ENCODE assay signal across 17 cellular contexts in the genomic region with DNA sequence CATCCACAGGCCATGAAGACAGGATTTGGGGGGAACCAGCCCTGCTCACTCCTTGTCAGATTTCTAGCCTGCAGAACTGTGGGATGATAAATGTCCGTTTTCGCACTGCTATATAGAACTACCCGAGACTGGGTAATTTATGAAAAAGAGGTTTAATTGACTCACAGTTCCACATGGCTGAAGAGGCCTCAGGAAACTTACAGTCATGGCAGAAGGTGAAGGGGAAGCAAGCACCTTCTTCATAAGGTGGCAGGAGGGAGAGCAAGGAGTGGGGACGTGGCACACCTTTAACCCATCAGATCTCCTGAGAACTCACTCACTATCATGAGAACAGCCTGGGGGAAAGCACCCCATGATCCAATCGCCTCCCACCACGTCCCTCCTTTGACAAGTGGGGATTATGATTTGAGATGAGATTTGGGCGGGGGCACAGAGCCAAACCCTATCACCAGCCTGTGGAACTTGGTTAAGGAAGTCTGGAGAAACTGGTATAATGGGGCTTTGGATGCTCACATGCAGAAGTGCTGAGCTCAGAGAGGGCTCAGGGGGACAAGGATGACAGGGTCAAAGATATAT. TPM values are rescaled to one million over a fixed set of nuclear protein-coding genes. Genes with fewer than 3 reads are reported as not detected.
"Had no signal": no experiment of that assay in that cellular context is flagged by ENCODE, and none has a peak within 500 bp of the region (broad histone marks: within the 10 kb centered on the region; RNA-seq: fewer than 3 reads in every experiment).

No MANE protein-coding gene starts in this region.

- H3K4me3 Mint-ChIP-seq: activated B cell treated with CpG ODN at 0.5 μM for 24 hours; dendritic cell treated with granulocyte-macrophage colony-stimulating factor and Interleukin-4, amounts not matched to agents 40 ng/mL and 50 ng/mL, for 4 days; naive thymus-derived CD8-positive, alpha-beta T cell had no signal

- H3K27ac Mint-ChIP-seq: activated B cell treated with CpG ODN at 0.5 μM for 24 hours; dendritic cell treated with granulocyte-macrophage colony-stimulating factor and Interleukin-4, amounts not matched to agents 40 ng/mL and 50 ng/mL, for 4 days had no signal

- H3K27ac ChIP-seq: body of pancreas, prostate gland, right lobe of liver, tibial artery had no signal

- H3K9me3 ChIP-seq: body of pancreas, prostate gland, right lobe of liver, tibial artery had no signal

- H3K36me3 ChIP-seq: prostate gland, right lobe of liver, tibial artery had no signal

- ATAC-seq: body of pancreas; naive thymus-derived CD8-positive, alpha-beta T cell; right lobe of liver; Right ventricle myocardium inferior; SK-N-SH treated with all-trans-retinoic acid at 6 μM for 48 hours had no signal

- H3K27me3 ChIP-seq: body of pancreas, right lobe of liver, tibial artery had no signal

- H3K27me3 Mint-ChIP-seq: activated B cell treated with CpG ODN at 0.5 μM for 24 hours; naive thymus-derived CD8-positive, alpha-beta T cell had no signal

- H3K4me1 ChIP-seq: body of pancreas, prostate gland, right lobe of liver, tibial artery had no signal

- DNase-seq: activated B cell treated with CpG ODN at 0.5 μM for 24 hours; activated CD4-positive, alpha-beta T cell treated with anti-CD3 and anti-CD28 coated beads, Interleukin-2, amount 50 U/mL, for 1 hour; activated naive CD4-positive, alpha-beta T cell treated with Interleukin-2 at 50 U/mL for 16 hours; body of pancreas; central memory CD4-positive, alpha-beta T cell; erythroblast; hypothalamus; naive thymus-derived CD8-positive, alpha-beta T cell; stimulated activated CD4-positive, alpha-beta T cell treated with anti-CD3 and anti-CD28 coated beads, Interleukin-4, amount 100 ng/mL, for 1 hour had no signal

- H3K4me3 ChIP-seq: body of pancreas, prostate gland, right lobe of liver, tibial artery had no signal

- H3K4me1 Mint-ChIP-seq: activated B cell treated with CpG ODN at 0.5 μM for 24 hours had no signal

RNA-seq across cellular contexts. Expression of a gene that starts 50.7 kb away (rescaled TPM):
- total RNA-seq: lung microvascular endothelial cell; naive thymus-derived CD8-positive, alpha-beta T cell; Right ventricle myocardium inferior; T-helper 1 cell treated with Interleukin-12 subunit alpha and Interleukin-12 subunit beta and Interleukin-4 antibody, amounts not matched to agents 30 ng/mL and 1 ng/mL, for 36 hours had no signal
- polyA plus RNA-seq: naive thymus-derived CD8-positive, alpha-beta T cell had no signal
